8 cellular contexts compared by ENCODE assay signal in the genomic region with DNA sequence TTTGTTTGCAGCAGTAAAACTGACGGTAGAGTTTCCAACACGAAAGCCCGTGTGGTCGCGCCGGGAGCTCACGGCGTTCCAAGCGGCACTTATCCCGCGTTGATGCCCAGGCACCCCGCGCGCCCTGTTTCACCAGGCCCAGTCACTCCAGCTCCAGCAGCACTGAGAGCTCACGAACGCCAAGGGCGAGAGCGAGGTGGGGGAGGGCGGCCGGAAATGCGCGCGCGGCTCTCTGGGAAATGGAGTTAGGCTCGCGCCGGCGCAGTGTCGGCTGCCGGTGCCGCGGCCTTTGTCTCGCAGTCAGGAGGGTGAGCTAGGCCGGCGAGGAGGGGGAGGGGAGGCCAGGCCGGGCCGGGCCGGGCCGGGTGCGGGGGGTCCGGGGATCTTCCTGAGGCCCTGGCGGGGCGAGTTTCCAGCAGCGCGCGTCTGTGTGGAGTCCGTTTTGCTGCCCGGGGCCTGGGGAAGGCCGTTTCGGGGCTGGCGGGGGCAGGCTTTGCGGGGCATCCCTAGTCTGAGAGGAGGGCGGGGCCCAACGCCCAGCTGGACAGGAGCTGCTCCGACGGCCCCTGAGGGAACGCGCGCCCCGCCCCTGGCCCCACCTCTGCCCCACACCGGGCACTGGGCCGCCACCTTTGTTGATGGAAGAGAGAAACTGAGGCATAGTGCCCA.
DNase-seq lines count a peak whose midpoint lies in the region; TF ChIP-seq lines count a peak whose summit lies in the region.

Gene ZNF135, plus strand, starts transcription at position 280 of the 669 bp plus-strand sequence. CDS start 721 bp downstream, outside the sequence.

- TF ChIP-seq CTCF in foreskin fibroblast (IDR thresholded peaks at IDR 0.05; ENCODE audit: low read depth, low read length) (no peak), nephron (IDR thresholded peaks at IDR 0.05; ENCODE audit: unreplicated experiment in 3 of 3) (no peak), GM10266 (IDR thresholded peaks at IDR 0.05; ENCODE audit: control insufficient read depth, insufficient read depth, low read depth, missing control alignments) (no peak)

- DNase-seq in CD1c-positive myeloid dendritic cell (ENCODE audit: extremely low spot score) (peak; percentile 68), NCI-H345 treated with DMSO at 0.1 percent for 48 hours (lab: John Stamatoyannopoulos, UW; ENCODE audit: unreplicated experiment) (peak; percentile 64), foreskin fibroblast (peak; percentile 85 to 97), GM10266 (ENCODE audit: extremely low spot score) (no peak), NCI-H774 (lab: John Stamatoyannopoulos, UW) (no peak)
- peak; percentile 45 for DNase-seq in activated gamma-delta T cell treated with anti-CD3 and anti-CD28 coated beads, Interleukin-2, amount 50 U/mL, for 16 hours (ENCODE audit: low read depth)
- peak; percentile 42 for DNase-seq in stimulated activated CD8-positive, alpha-beta memory T cell treated with anti-CD3 and anti-CD28 coated beads, Interleukin-7, amount 100 ng/mL, for 24 hours (ENCODE audit: low read depth)

- peak within 1 kb of the TSS; percentile 46 to 62 for H3K4me3 ChIP-seq in foreskin fibroblast (ENCODE audit: low read depth in 1 of 2, low read length in 2 of 2)

- peaks cover 56% of the 10 kb centered on the region for H3K9me3 Mint-ChIP-seq in nephron

- H3K36me3 Mint-ChIP-seq in nephron (ENCODE audit: low read depth): peaks cover 45% of the 10 kb centered on the region

- peak within 1 kb of the TSS; percentile 82 to 89 (median 85) for H3K4me3 Mint-ChIP-seq in nephron

- peak within 1 kb of the TSS; percentile 88 to 98 (median 95) for H3K27ac Mint-ChIP-seq in nephron

- H3K27me3 Mint-ChIP-seq in nephron (ENCODE audit: low read depth): no peaks in the 10 kb centered on the region

- no peaks in the 10 kb centered on the region for H3K4me1 Mint-ChIP-seq in nephron

Comparison
In these comparisons a context has a peak if more than half of its experiments do, and no peak if none do; other contexts are left out.
1. DNase-seq: peak in CD1c-positive myeloid dendritic cell (single experiment), NCI-H345 treated with DMSO at 0.1 percent for 48 hours (single experiment), activated gamma-delta T cell treated with anti-CD3 and anti-CD28 coated beads, Interleukin-2, amount 50 U/mL, for 16 hours (single experiment), foreskin fibroblast (2 of 2) and stimulated activated CD8-positive, alpha-beta memory T cell treated with anti-CD3 and anti-CD28 coated beads, Interleukin-7, amount 100 ng/mL, for 24 hours (single experiment); none in GM10266 (single experiment) and NCI-H774 (single experiment).